In the genomic region with DNA sequence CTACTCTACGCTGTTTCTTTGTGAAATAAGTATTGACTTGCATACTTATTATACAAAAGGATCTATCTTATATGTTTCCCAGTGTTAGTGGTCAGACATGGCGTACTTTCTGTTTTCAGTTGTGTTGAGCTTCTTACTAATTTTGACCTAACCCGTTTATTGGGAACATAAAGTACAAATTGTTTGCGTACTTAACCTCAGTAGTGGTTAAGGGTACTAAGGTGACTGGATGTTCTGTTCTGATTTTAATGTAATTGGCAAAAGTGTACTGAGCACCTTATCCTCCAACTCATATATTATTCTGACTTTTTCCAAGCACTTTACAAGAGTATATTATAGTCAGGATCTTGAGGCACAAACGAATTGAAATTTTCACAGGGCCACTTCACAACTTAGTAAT, we compare ENCODE assay signal across 25 cellular contexts.
"Had no signal": no experiment of that assay in that cellular context is flagged by ENCODE, and none has a peak within 500 bp of the region (broad histone marks: within the 10 kb centered on the region; RNA-seq: fewer than 3 reads in every experiment).

No MANE protein-coding gene starts in this region.

- H3K27ac Mint-ChIP-seq: endodermal cell; natural killer cell treated with Interleukin-12 subunit alpha and Interleukin-12 subunit beta and Interleukin-15 and Interleukin-18, amount 100 ng/mL, for 72 hours; neural progenitor cell; progenitor cell of endocrine pancreas; stimulated activated naive B cell treated with anti-CD40 and anti-IgM and Interleukin-4, amounts not matched to agents 10 μg/mL and 1 μg/mL and 100 μg/mL, for 72 hours; stimulated activated naive CD8-positive, alpha-beta T cell treated with anti-CD3 and anti-CD28 coated beads, Interleukin-15, amount 100 ng/mL, for 72 hours had no signal

- H3K4me3 Mint-ChIP-seq: endodermal cell; natural killer cell treated with Interleukin-12 subunit alpha and Interleukin-12 subunit beta and Interleukin-15 and Interleukin-18, amount 100 ng/mL, for 72 hours; neural progenitor cell; stimulated activated naive B cell treated with anti-CD40 and anti-IgM and Interleukin-4, amounts not matched to agents 10 μg/mL and 1 μg/mL and 100 μg/mL, for 72 hours; stimulated activated naive CD8-positive, alpha-beta T cell treated with anti-CD3 and anti-CD28 coated beads, Interleukin-15, amount 100 ng/mL, for 72 hours had no signal

- ATAC-seq: foreskin keratinocyte; left colon; natural killer cell treated with Interleukin-12 subunit alpha and Interleukin-12 subunit beta and Interleukin-15 and Interleukin-18, amount 100 ng/mL, for 72 hours; pancreas; sciatic nerve; stimulated activated naive B cell treated with anti-CD40 and anti-IgM and Interleukin-4, amounts not matched to agents 10 μg/mL and 1 μg/mL and 100 μg/mL, for 72 hours; stimulated activated naive CD8-positive, alpha-beta T cell treated with anti-CD3 and anti-CD28 coated beads, Interleukin-15, amount 100 ng/mL, for 72 hours had no signal

- H3K27ac ChIP-seq: coronary artery, foreskin keratinocyte, neural progenitor cell, pancreas, spleen, testis, tibial nerve had no signal

- H3K4me3 ChIP-seq: coronary artery, lung, neural progenitor cell, pancreas, spleen, testis, tibial nerve had no signal

- H3K36me3 ChIP-seq: neural progenitor cell, pancreas had no signal

- FAIRE-seq: endothelial cell of umbilical vein, pancreas had no signal

- H2AFZ ChIP-seq: neural progenitor cell had no signal

- DNase-seq: effector CD4-positive, alpha-beta T cell; endodermal cell; erythroblast; foreskin keratinocyte; left colon; mesenchymal stem cell; midbrain; nucleus accumbens; pancreas; retina; spleen; stimulated activated CD4-positive, alpha-beta T cell treated with anti-CD3 and anti-CD28 coated beads, Interleukin-15, amount 100 ng/mL, for 24 hours; stimulated activated CD4-positive, alpha-beta T cell treated with anti-CD3 and anti-CD28 coated beads, Interleukin-1b, Interleukin-23, amount 100 ng/mL, for 48 hours; stimulated activated CD4-positive, alpha-beta T cell treated with anti-CD3 and anti-CD28 coated beads, Interleukin-4, amount 100 ng/mL, for 24 hours; stimulated activated naive B cell treated with anti-CD40 and anti-IgM and Interleukin-4, amounts not matched to agents 10 μg/mL and 1 μg/mL and 100 μg/mL, for 72 hours; stimulated activated naive CD8-positive, alpha-beta T cell treated with anti-CD3 and anti-CD28 coated beads, Interleukin-15, amount 100 ng/mL, for 72 hours; testis had no signal

- H3K27me3 ChIP-seq: foreskin keratinocyte, neural progenitor cell, pancreas, spleen, testis, tibial nerve had no signal

- H3K9ac ChIP-seq: neural progenitor cell had no signal

- H3K4me2 ChIP-seq: neural progenitor cell had no signal

- H3K9me3 Mint-ChIP-seq: endodermal cell; natural killer cell treated with Interleukin-12 subunit alpha and Interleukin-12 subunit beta and Interleukin-15 and Interleukin-18, amount 100 ng/mL, for 72 hours; neural progenitor cell; stimulated activated naive B cell treated with anti-CD40 and anti-IgM and Interleukin-4, amounts not matched to agents 10 μg/mL and 1 μg/mL and 100 μg/mL, for 72 hours; stimulated activated naive CD8-positive, alpha-beta T cell treated with anti-CD3 and anti-CD28 coated beads, Interleukin-15, amount 100 ng/mL, for 72 hours had no signal

- H3K36me3 Mint-ChIP-seq: natural killer cell treated with Interleukin-12 subunit alpha and Interleukin-12 subunit beta and Interleukin-15 and Interleukin-18, amount 100 ng/mL, for 72 hours; neural progenitor cell had no signal

- H3K4me1 ChIP-seq: foreskin keratinocyte, pancreas, tibial nerve had no signal

- H3K9me3 ChIP-seq: pancreas, spleen, testis, tibial nerve had no signal
